Comparison of ENCODE assay signal across 10 cellular contexts in genomic region chr22:41106122-41106968, GRCh38. TPM values are rescaled to one million over a fixed set of nuclear protein-coding genes. Genes with fewer than 3 reads are reported as not detected.
DNase-seq lines count a peak whose midpoint lies in the region; ATAC-seq and TF ChIP-seq lines count a peak whose summit lies in the region.
"Had no signal": no experiment of that assay in that cellular context is flagged by ENCODE, and none has a peak within 500 bp of the region (broad histone marks: within the 10 kb centered on the region; RNA-seq: fewer than 3 reads in every experiment).

No MANE protein-coding gene starts in this region.

- H3K9me3 ChIP-seq in Caco-2, result no peaks in the 10 kb centered on the region
- H3K9me3 ChIP-seq in tibial artery, result no peaks in the 10 kb centered on the region

- H3K27me3 ChIP-seq in Caco-2 (replicated peaks; ENCODE audit: control insufficient read depth, insufficient read depth, low read length), result no peaks in the 10 kb centered on the region
- H3K27me3 ChIP-seq in tibial artery, result no peaks in the 10 kb centered on the region

- H3K27ac Mint-ChIP-seq in Caco-2 (ENCODE audit: unreplicated experiment) (peak overlapping the region; percentile 14), T-cell (peak overlapping the region; percentile 69 to 75), progenitor cell of endocrine pancreas (peak overlapping the region; percentile 35)

- CTCF ChIA-PET in Caco-2 (lab: Charles Lee) (no interaction called here), T-cell (lab: Charles Lee) (interaction anchor here in 1 of 2 donors (0.6 to 1.1 kb wide), 3 partner anchors 9 to 547 kb away, joined by 3 read pairs; no protein-coding TSS in a partner anchor)

- POLR2A ChIA-PET in Caco-2 (lab: Charles Lee) (interaction anchor here (0.5 kb wide), 1 partner anchor 249 kb away, joined by 3 read pairs; the partner anchor contains the start of gene XPNPEP3), T-cell (lab: Charles Lee) (no interaction called here)

- H3K4me3 ChIP-seq in Caco-2 (ENCODE audit: low read depth, low read length) (no peak overlapping the region), tibial artery (no peak overlapping the region)

- peaks cover 38% of the 10 kb centered on the region for H3K36me3 Mint-ChIP-seq in Caco-2 (ENCODE audit: insufficient read depth, unreplicated experiment)
- peaks cover 20% of the 10 kb centered on the region for H3K36me3 Mint-ChIP-seq in T-cell
- H3K36me3 Mint-ChIP-seq in progenitor cell of endocrine pancreas (ENCODE audit: insufficient read depth), result peaks cover 11% of the 10 kb centered on the region

- H3K4me1 Mint-ChIP-seq in Caco-2 (ENCODE audit: low read depth, unreplicated experiment) (peaks cover 13% of the 10 kb centered on the region), T-cell (peaks cover 67 to 72% (median 72%) of the 10 kb centered on the region in 3 donors), progenitor cell of endocrine pancreas (ENCODE audit: low read depth) (peaks cover 15% of the 10 kb centered on the region)

- H3K27me3 Mint-ChIP-seq in Caco-2 (ENCODE audit: insufficient read depth, unreplicated experiment), result no peaks in the 10 kb centered on the region
- no peaks in the 10 kb centered on the region for H3K27me3 Mint-ChIP-seq in T-cell
- H3K27me3 Mint-ChIP-seq in progenitor cell of endocrine pancreas, result no peaks in the 10 kb centered on the region

- BruUV-seq in Caco-2 (replicated peaks; lab: Mats Ljungman, UMichigan), result no TSS peak

- H3K4me3 Mint-ChIP-seq in Caco-2 (ENCODE audit: unreplicated experiment), result no peak overlapping the region
- peak overlapping the region in 2 of 3 donors; percentile 4 to 47 for H3K4me3 Mint-ChIP-seq in T-cell
- H3K4me3 Mint-ChIP-seq in progenitor cell of endocrine pancreas (ENCODE audit: low read depth), result no peak overlapping the region

- ATAC-seq in T-cell (replicated peaks in 1 of 4), result peak in 2 of 4 experiments; percentile 31

- no peak for TF ChIP-seq CTCF in Caco-2 (IDR thresholded peaks at IDR 0.05; ENCODE audit: insufficient read depth in 1 of 2, low read depth in 1 of 2, low read length in 1 of 2, severe bottlenecking in 1 of 2, unreplicated experiment in 1 of 2)
- no peak for TF ChIP-seq CTCF in progenitor cell of endocrine pancreas (IDR thresholded peaks at IDR 0.05; ENCODE audit: unreplicated experiment)
- TF ChIP-seq CTCF in tibial artery (IDR thresholded peaks at IDR 0.05), result no peak

- H3K9me3 Mint-ChIP-seq in Caco-2 (ENCODE audit: unreplicated experiment), result no peaks in the 10 kb centered on the region
- no peaks in the 10 kb centered on the region for H3K9me3 Mint-ChIP-seq in T-cell
- H3K9me3 Mint-ChIP-seq in progenitor cell of endocrine pancreas (ENCODE audit: low read depth), result no peaks in the 10 kb centered on the region

- H3K27ac ChIP-seq in tibial artery, result no peak overlapping the region

- DNase-seq in Caco-2, result no peak
- no peak for DNase-seq in T-cell
- DNase-seq in fibroblast of gingiva (ENCODE audit: low read depth), result peak; percentile 58
- DNase-seq in progenitor cell of endocrine pancreas (ENCODE audit: low spot score, unreplicated experiment), result no peak
- no peak for DNase-seq in stimulated activated CD4-positive, alpha-beta T cell treated with anti-CD3 and anti-CD28 coated beads, Interleukin-1b, Interleukin-23, amount 100 ng/mL, for 48 hours
- DNase-seq in CD1c-positive myeloid dendritic cell (ENCODE audit: extremely low spot score), result no peak
- DNase-seq in tibial artery, result no peak
- no peak for DNase-seq in NCI-H187 (lab: John Stamatoyannopoulos, UW)
- DNase-seq: amniotic stem cell, erythroblast had no signal

- intact Hi-C loops in Caco-2 (cut with micrococcal nuclease; ENCODE audit: unreplicated experiment) (no loop called here), tibial artery (cut with DNase I; ENCODE audit: low total_unique reads) (no loop called here)

- no peaks in the 10 kb centered on the region for H3K4me1 ChIP-seq in Caco-2
- peaks cover 0 to 51% (median 18%) of the 10 kb centered on the region in 4 donors for H3K4me1 ChIP-seq in tibial artery

- no peaks in the 10 kb centered on the region for H3K36me3 ChIP-seq in Caco-2 (ENCODE audit: control insufficient read depth, insufficient read depth, low read length)
- H3K36me3 ChIP-seq in tibial artery, result peaks cover 0 to 20% (median 14%) of the 10 kb centered on the region in 3 donors

RNA-seq across cellular contexts. Expression of gene EP300, which starts 14.0 kb away (rescaled TPM):
- 78.6 and 82.9 TPM in 2 replicates for total RNA-seq in Caco-2 (2022)
- total RNA-seq in T-cell, result 100 to 1,000 TPM in 3 of 5 donors, 10 to 100 TPM in 2; 97.6 to 161 (median 101) TPM
- 134 and 143 TPM in 2 replicates for total RNA-seq in progenitor cell of endocrine pancreas

Comparison
In these comparisons a context has a peak if more than half of its experiments do, and no peak if none do; other contexts are left out.
1. H3K27ac Mint-ChIP-seq: peak in every context shown above with its lines; median percentile 72 in T-cell; 35 in progenitor cell of endocrine pancreas; 14 in Caco-2.
2. H3K4me3 Mint-ChIP-seq: peak in T-cell (2 of 3); none in Caco-2 (single experiment) and progenitor cell of endocrine pancreas (single experiment).